Comparison of ENCODE assay signal across 19 cellular contexts in the genomic region with DNA sequence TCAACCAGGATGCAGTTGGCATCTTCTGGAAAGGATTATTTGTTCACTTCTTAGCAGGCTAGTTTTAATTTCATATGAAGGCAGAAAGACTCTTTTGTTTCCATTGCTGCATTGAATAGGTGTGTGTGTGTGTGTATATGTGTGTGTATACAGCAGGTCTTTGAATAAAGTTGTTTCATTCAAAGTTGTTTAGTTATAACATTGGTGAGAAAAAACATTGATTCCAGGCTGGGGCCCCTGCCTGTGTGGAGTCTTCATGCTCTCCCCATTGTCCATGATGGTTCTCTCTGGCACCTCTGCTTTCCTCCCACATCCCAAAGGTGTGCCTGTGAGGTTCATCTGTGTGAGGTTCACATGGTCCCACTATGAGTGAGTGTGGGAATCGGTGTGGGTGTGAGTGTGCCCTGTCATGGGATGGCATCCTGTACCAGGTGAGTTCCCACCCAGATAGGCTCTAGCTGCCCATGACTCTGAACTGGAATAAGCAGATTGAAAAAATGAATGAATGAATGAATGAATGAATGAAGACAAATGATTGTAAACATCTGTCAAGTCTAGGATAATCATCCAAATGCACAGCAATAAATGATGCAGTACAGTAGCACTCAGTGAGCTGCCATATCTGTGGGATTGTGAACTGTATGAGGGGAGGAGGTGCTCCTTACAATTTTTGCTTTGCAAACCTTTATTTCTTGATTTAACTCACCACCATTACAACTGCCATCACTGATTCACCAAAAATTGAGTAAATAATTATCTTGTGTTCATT.
"Had no signal": no experiment of that assay in that cellular context is flagged by ENCODE, and none has a peak within 500 bp of the region (broad histone marks: within the 10 kb centered on the region; RNA-seq: fewer than 3 reads in every experiment).

No MANE protein-coding gene starts in this region.

- H3K27ac Mint-ChIP-seq: IgD-negative memory B cell had no signal

- H3K27me3 Mint-ChIP-seq: IgD-negative memory B cell had no signal

- H3K4me3 ChIP-seq: MG63 had no signal

- H3K4me3 Mint-ChIP-seq: IgD-negative memory B cell had no signal

- H3K9ac ChIP-seq: SK-N-SH had no signal

- H3K9me3 ChIP-seq: MG63, SK-N-SH had no signal

- H3K27ac ChIP-seq: RWPE1 had no signal

- H3K4me2 ChIP-seq: SK-N-SH had no signal

- H3K36me3 ChIP-seq: MG63 had no signal

- H3K27me3 ChIP-seq: MG63 had no signal

- DNase-seq: KBM-7, MG63, NCI-H1092 treated with DMSO at 0.1 percent for 48 hours, NCI-H1436, NCI-H187, NCI-H2029, NCI-H2081 treated with DMSO at 0.1 percent for 48 hours, NCI-H2171, NCI-H226, NCI-H446, NCI-H510A, NCI-H524 treated with DMSO at 0.1 percent for 48 hours, NCI-H69, NCI-H774, SHP77, SK-N-SH, SW 1271 had no signal

- H3K4me1 Mint-ChIP-seq: IgD-negative memory B cell had no signal
